In the genomic region with DNA sequence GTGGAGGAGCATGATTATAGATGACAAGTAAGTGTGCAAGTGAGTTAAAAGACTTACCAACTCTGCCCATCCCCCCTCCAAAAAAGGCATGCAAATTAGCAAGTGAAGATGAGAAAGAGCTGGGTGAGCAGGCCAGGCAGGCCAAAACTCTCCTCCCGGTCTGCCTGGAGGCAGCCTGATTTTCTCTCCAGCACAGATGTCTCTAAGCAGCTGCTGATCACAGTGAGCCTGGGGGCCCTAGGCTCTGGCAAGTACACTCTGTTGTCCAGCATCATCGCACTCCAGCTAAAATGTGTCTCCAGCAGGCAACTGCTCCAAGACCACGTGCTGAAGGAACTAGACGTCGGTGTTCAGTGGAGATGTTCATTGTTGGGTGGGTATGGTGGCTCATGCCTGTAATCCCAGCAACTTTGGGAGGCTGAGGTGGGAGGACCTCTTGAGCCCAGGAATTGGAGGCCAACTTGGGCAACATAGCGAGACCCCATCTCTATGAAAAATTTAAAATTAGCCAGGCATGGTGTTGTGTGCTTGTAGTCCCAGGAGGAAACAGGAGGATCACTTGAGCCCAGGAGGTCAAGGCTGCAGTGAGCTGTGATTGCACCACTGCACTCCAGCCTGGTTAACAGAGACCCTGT, we compare ENCODE assay signal across 1 cellular context.
A peak's percentile ranks its signal among the peaks of the same experiment; 100 is the strongest.
TF ChIP-seq lines count a peak whose summit lies in the region.

No MANE protein-coding gene starts in this region.

TF ChIP-seq in WTC11, 78 proteins besides CTCF, POLR2A, EP300 and RAD21:
- peak; percentile 43; the same call in 1 of the 2 replicates for TF ChIP-seq GTF2I (CRISPR knock-in tag; conservative IDR thresholded peaks at IDR 0.05)
- TF ChIP-seq, protein P1, sequence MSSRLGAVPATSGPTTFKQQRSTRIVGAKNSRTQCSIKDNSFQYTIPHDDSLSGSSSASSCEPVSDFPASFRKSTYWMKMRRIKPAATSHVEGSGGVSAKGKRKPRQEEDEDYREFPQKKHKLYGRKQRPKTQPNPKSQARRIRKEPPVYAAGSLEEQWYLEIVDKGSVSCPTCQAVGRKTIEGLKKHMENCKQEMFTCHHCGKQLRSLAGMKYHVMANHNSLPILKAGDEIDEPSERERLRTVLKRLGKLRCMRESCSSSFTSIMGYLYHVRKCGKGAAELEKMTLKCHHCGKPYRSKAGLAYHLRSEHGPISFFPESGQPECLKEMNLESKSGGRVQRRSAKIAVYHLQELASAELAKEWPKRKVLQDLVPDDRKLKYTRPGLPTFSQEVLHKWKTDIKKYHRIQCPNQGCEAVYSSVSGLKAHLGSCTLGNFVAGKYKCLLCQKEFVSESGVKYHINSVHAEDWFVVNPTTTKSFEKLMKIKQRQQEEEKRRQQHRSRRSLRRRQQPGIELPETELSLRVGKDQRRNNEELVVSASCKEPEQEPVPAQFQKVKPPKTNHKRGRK (CRISPR knock-in tag; IDR thresholded peaks at IDR 0.05; ENCODE audit: borderline replicate concordance) = no peak
- TF ChIP-seq, protein P2, sequence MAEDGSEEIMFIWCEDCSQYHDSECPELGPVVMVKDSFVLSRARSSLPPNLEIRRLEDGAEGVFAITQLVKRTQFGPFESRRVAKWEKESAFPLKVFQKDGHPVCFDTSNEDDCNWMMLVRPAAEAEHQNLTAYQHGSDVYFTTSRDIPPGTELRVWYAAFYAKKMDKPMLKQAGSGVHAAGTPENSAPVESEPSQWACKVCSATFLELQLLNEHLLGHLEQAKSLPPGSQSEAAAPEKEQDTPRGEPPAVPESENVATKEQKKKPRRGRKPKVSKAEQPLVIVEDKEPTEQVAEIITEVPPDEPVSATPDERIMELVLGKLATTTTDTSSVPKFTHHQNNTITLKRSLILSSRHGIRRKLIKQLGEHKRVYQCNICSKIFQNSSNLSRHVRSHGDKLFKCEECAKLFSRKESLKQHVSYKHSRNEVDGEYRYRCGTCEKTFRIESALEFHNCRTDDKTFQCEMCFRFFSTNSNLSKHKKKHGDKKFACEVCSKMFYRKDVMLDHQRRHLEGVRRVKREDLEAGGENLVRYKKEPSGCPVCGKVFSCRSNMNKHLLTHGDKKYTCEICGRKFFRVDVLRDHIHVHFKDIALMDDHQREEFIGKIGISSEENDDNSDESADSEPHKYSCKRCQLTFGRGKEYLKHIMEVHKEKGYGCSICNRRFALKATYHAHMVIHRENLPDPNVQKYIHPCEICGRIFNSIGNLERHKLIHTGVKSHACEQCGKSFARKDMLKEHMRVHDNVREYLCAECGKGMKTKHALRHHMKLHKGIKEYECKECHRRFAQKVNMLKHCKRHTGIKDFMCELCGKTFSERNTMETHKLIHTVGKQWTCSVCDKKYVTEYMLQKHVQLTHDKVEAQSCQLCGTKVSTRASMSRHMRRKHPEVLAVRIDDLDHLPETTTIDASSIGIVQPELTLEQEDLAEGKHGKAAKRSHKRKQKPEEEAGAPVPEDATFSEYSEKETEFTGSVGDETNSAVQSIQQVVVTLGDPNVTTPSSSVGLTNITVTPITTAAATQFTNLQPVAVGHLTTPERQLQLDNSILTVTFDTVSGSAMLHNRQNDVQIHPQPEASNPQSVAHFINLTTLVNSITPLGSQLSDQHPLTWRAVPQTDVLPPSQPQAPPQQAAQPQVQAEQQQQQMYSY (CRISPR knock-in tag; IDR thresholded peaks at IDR 0.05) = peak; percentile 47; the same call in 1 of the 2 replicates
- peak; percentile 76 for TF ChIP-seq ZNF121 (CRISPR knock-in tag; IDR thresholded peaks at IDR 0.05)
